Comparison of ENCODE assay signal across 33 cellular contexts in the genomic region with DNA sequence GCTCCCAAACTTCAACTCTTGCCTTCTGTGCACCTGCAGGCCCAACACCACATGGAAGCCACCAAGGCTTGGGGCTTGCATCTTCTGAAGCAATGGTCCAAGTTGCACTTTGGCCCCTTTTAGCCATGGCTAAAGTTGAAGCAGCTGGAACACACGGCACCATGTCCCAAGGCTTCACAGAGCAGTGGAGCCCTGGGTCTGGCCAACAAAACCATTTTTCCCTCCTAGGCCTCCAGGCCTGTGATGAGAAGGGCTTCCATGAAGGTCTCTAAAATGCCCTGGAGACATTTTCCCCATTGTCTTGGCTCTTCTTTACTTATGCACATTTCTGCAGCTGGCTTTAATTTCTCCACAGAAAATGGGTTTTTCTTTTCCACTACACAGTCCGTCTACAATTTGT.
DNase-seq lines count a peak whose midpoint lies in the region; ATAC-seq, FAIRE-seq and TF ChIP-seq lines count a peak whose summit lies in the region.
"Had no signal": no experiment of that assay in that cellular context is flagged by ENCODE, and none has a peak within 500 bp of the region (broad histone marks: within the 10 kb centered on the region; RNA-seq: fewer than 3 reads in every experiment).

No MANE protein-coding gene starts in this region.

- intact Hi-C loops in kidney (cut with DNase I) = no loop called here

- H3K18ac ChIP-seq in mesendoderm (ENCODE audit: low read length) = no peak overlapping the region

- no peak overlapping the region for H2BK5ac ChIP-seq in mesendoderm (ENCODE audit: low read length)

- H3K79me1 ChIP-seq in mesendoderm (ENCODE audit: low read length) = no peaks in the 10 kb centered on the region

- H3K4me2 ChIP-seq in mesendoderm (ENCODE audit: low read length) = no peak overlapping the region
- H3K4me2 ChIP-seq: A549; BLaER1; BLaER1 treated with 17β-estradiol and CSF1 and Interleukin-3, amounts not matched to agents 10 nM and 100 nM had no signal

- no peak overlapping the region for H4K8ac ChIP-seq in mesendoderm (ENCODE audit: low read depth, low read length)

- no peak overlapping the region for H2BK15ac ChIP-seq in mesendoderm (replicated peaks; ENCODE audit: low read depth)

- H3K23ac ChIP-seq in mesendoderm (ENCODE audit: low read length) = no peak overlapping the region

- no peak overlapping the region for H3K4me3 ChIP-seq in HEK293 (ENCODE audit: low read depth, low read length)
- H3K4me3 ChIP-seq in kidney (ENCODE audit: low read length in 2 of 2) = no peak overlapping the region
- no peak overlapping the region for H3K4me3 ChIP-seq in mesendoderm (ENCODE audit: low read length)
- H3K4me3 ChIP-seq: A549, BLaER1 had no signal

- H3K36me3 ChIP-seq in HEK293 (ENCODE audit: control insufficient read depth in 2 of 2, insufficient read depth in 1 of 2, low read length in 2 of 2) (no peaks in the 10 kb centered on the region), kidney (ENCODE audit: control insufficient read depth in 1 of 2, insufficient read depth in 2 of 2, low read length in 2 of 2) (no peaks in the 10 kb centered on the region), mesendoderm (ENCODE audit: control insufficient read depth, insufficient read depth, low read length) (no peaks in the 10 kb centered on the region)
- H3K36me3 ChIP-seq: BE2C; BLaER1; BLaER1 treated with 17β-estradiol and CSF1 and Interleukin-3, amounts not matched to agents 10 nM and 100 nM had no signal

- no peaks in the 10 kb centered on the region for H3K27me3 ChIP-seq in mesendoderm (ENCODE audit: insufficient read depth, low read length, poor library complexity)
- H3K27me3 ChIP-seq: BE2C had no signal

- FAIRE-seq in kidney (lab: Jason Lieb, UNC) = no peak
- FAIRE-seq: A204.1, A549, D721Med had no signal

- H3K56ac ChIP-seq in mesendoderm (ENCODE audit: low read length) = no peak overlapping the region

- H3K9me3 ChIP-seq in HEK293 (ENCODE audit: control insufficient read depth, insufficient read depth, low read depth, low read length) (peaks cover 7% of the 10 kb centered on the region), kidney (ENCODE audit: control insufficient read depth in 1 of 2, low read length in 2 of 2) (no peaks in the 10 kb centered on the region)
- H3K9me3 ChIP-seq: A549, BE2C, Caco-2 had no signal

- H2AK5ac ChIP-seq in mesendoderm (ENCODE audit: low read length) = no peak overlapping the region

- WGBS in mesendoderm (ENCODE audit: extremely low coverage, insufficient coverage, low lambda C conversion rate) = no CpG with 5 or more reads among the region's 2 CpGs

- TF ChIP-seq CTCF in HEK293 (tag by site-specific recombination; IDR thresholded peaks at IDR 0.05) (no peak), kidney (IDR thresholded peaks at IDR 0.05; ENCODE audit: borderline replicate concordance, extremely low read depth, insufficient read depth) (no peak)

- H3K4me1 ChIP-seq in HEK293 (ENCODE audit: control insufficient read depth, insufficient read depth, low read length) = no peaks in the 10 kb centered on the region
- H3K4me1 ChIP-seq in kidney (ENCODE audit: control insufficient read depth in 1 of 2, insufficient read depth in 1 of 2, low read depth in 1 of 2, low read length in 2 of 2) = no peaks in the 10 kb centered on the region
- no peaks in the 10 kb centered on the region for H3K4me1 ChIP-seq in mesendoderm (ENCODE audit: control insufficient read depth, low read depth, low read length)
- H3K4me1 ChIP-seq: A549; BE2C; BLaER1; BLaER1 treated with 17β-estradiol and CSF1 and Interleukin-3, amounts not matched to agents 10 nM and 100 nM; Caco-2 had no signal

- H3K79me2 ChIP-seq in mesendoderm (ENCODE audit: control insufficient read depth, insufficient read depth, low read length) = no peaks in the 10 kb centered on the region

- H2BK120ac ChIP-seq in mesendoderm (ENCODE audit: low read depth, low read length) = no peak overlapping the region

- DNase-seq in kidney (peak; percentile 20), mesendoderm (peak; percentile 5), NCI-H1105 (lab: John Stamatoyannopoulos, UW) (no peak), iPS-NIHi7 (ENCODE audit: extremely low spot score) (no peak)
- DNase-seq: 8988T; ACHN; AML-193; BE2C; C1 segment of cervical spinal cord; Caco-2; Calu3; CD4-positive, alpha-beta memory T cell; CD4-positive, alpha-beta T cell; CD4-positive, CD25-positive, alpha-beta regulatory T cell; CD8-positive, alpha-beta memory T cell; CD8-positive, alpha-beta T cell; COR-L47; DMS 273 treated with DMSO at 0.1 percent for 48 hours; DMS153; DMS53; DMS79; DMS79 treated with DMSO at 0.1 percent for 48 hours; DND-41; EL had no signal

- H3K4ac ChIP-seq in mesendoderm (ENCODE audit: low read depth, low read length) = no peak overlapping the region

- no peak overlapping the region for H3K9ac ChIP-seq in kidney (ENCODE audit: low read length in 2 of 2)
- H3K9ac ChIP-seq in mesendoderm (ENCODE audit: low read length) = no peak overlapping the region
- H3K9ac ChIP-seq: BLaER1; BLaER1 treated with 17β-estradiol and CSF1 and Interleukin-3, amounts not matched to agents 10 nM and 100 nM had no signal

- POLR2A ChIA-PET in HEK293 (lab: Yijun Ruan, JAX) = no interaction called here

- no peak overlapping the region for H4K5ac ChIP-seq in mesendoderm (ENCODE audit: low read length)

- no peak overlapping the region for H3K27ac ChIP-seq in HEK293 (ENCODE audit: extremely low read depth, low read depth, low read length)
- H3K27ac ChIP-seq in kidney (ENCODE audit: low read depth in 2 of 2, low read length in 2 of 2) = no peak overlapping the region
- H3K27ac ChIP-seq in mesendoderm (ENCODE audit: low read depth, low read length) = no peak overlapping the region
- H3K27ac ChIP-seq: 22Rv1; A549; BLaER1; BLaER1 treated with 17β-estradiol and CSF1 and Interleukin-3, amounts not matched to agents 10 nM and 100 nM; C4-2B had no signal

- ATAC-seq in GM18867 (IDR thresholded peaks at IDR 0.05; ENCODE audit: unreplicated experiment) = no peak
- ATAC-seq: A549; CD8-positive, alpha-beta T cell had no signal

- CTCF ChIA-PET in HEK293 (lab: Yijun Ruan, JAX) = no interaction called here

TF ChIP-seq in HEK293, 187 proteins besides CTCF, POLR2A, EP300 and RAD21:
- TF ChIP-seq ZNF585B (tag by site-specific recombination; IDR thresholded peaks at IDR 0.05) = peak; percentile 95
- no peak for TF ChIP-seq ZNF629 (tag by site-specific recombination; IDR thresholded peaks at IDR 0.05)

Comparison
In these comparisons a context has a peak if more than half of its experiments do, and no peak if none do; other contexts are left out.
1. DNase-seq: peak in kidney (single experiment) and mesendoderm (single experiment); none in NCI-H1105 (single experiment) and iPS-NIHi7 (single experiment).